18 cellular contexts compared by ENCODE assay signal in genomic region chr4:160831165-160831922, GRCh38.
DNase-seq lines count a peak whose midpoint lies in the region; ATAC-seq and TF ChIP-seq lines count a peak whose summit lies in the region.
"Had no signal": no experiment of that assay in that cellular context is flagged by ENCODE, and none has a peak within 500 bp of the region (broad histone marks: within the 10 kb centered on the region; RNA-seq: fewer than 3 reads in every experiment).

No MANE protein-coding gene starts in this region.

- no peak overlapping the region for H3K9ac ChIP-seq in PC-3 (ENCODE audit: low read length)

- no peaks in the 10 kb centered on the region for H3K27me3 Mint-ChIP-seq in type B pancreatic cell
- H3K27me3 Mint-ChIP-seq: CD4-positive, CD25-positive, alpha-beta regulatory T cell had no signal

- H3K4me1 Mint-ChIP-seq in type B pancreatic cell (ENCODE audit: unreplicated experiment): peaks cover 6% of the 10 kb centered on the region
- H3K4me1 Mint-ChIP-seq: CD4-positive, CD25-positive, alpha-beta regulatory T cell had no signal

- peak; percentile 14 for DNase-seq in HPDE6-E6E7 (ENCODE audit: extremely low spot score)
- peak; percentile 58 for DNase-seq in PC-3
- DNase-seq in kidney tubule cell (ENCODE audit: low spot score): peak; percentile 73
- no peak for DNase-seq in type B pancreatic cell (ENCODE audit: extremely low spot score, unreplicated experiment)
- no peak for DNase-seq in GDM1 (lab: John Stamatoyannopoulos, UW)
- no peak for DNase-seq in body of pancreas
- DNase-seq: CD4-positive, CD25-positive, alpha-beta regulatory T cell; KBM-7; NCI-H1092; NCI-H146; NCI-H2029; NCI-H2171; NCI-H345; NCI-H524; NCI-H774; NK-92 treated with Interleukin-12 subunit alpha and Interleukin-12 subunit beta, amount 100 ng/mL, for 24 hours had no signal

- H2AFZ ChIP-seq in PC-3 (ENCODE audit: low read length): no peak overlapping the region

- intact Hi-C loops in PC-3 (cut with micrococcal nuclease) (no loop called here), body of pancreas (cut with DNase I) (no loop called here)

- H3K27ac ChIP-seq in PC-3 (ENCODE audit: low read length) (no peak overlapping the region), body of pancreas (no peak overlapping the region)

- 83 to 85% methylated on average over 2 of the region's 2 CpGs for WGBS in body of pancreas, 2 donors

- POLR2A ChIA-PET in PC-3 (lab: Charles Lee; ENCODE audit: unreplicated experiment): no interaction called here

- H3K4me3 Mint-ChIP-seq in type B pancreatic cell: peak overlapping the region; percentile 28
- H3K4me3 Mint-ChIP-seq: CD4-positive, CD25-positive, alpha-beta regulatory T cell had no signal

- no peaks in the 10 kb centered on the region for H3K79me2 ChIP-seq in PC-3 (ENCODE audit: low read length)

- no peak overlapping the region for H3K4me3 ChIP-seq in PC-3 (ENCODE audit: low read length)
- no peak overlapping the region for H3K4me3 ChIP-seq in body of pancreas

- H3K9me3 Mint-ChIP-seq in type B pancreatic cell: peaks cover 6% of the 10 kb centered on the region

- no peaks in the 10 kb centered on the region for H3K9me2 ChIP-seq in PC-3 (replicated peaks; ENCODE audit: low read length)

- no peaks in the 10 kb centered on the region for H4K20me1 ChIP-seq in PC-3 (ENCODE audit: low read length)

- H3F3A ChIP-seq in PC-3 (ENCODE audit: low read length, unreplicated experiment): no peaks in the 10 kb centered on the region

- H3K9me3 ChIP-seq in PC-3 (ENCODE audit: low read length) (no peaks in the 10 kb centered on the region), body of pancreas (no peaks in the 10 kb centered on the region)

- BruUV-seq in PC-3 (replicated peaks; lab: Mats Ljungman, UMichigan): no TSS peak

- H3K36me3 ChIP-seq in PC-3 (ENCODE audit: low read depth, low read length) (no peaks in the 10 kb centered on the region), body of pancreas (replicated peaks in 1 of 2; ENCODE audit: insufficient read depth in 1 of 2, low read depth in 2 of 2) (no peaks in the 10 kb centered on the region)

- H3K4me1 ChIP-seq in PC-3 (ENCODE audit: insufficient read depth, low read length): peaks cover 12% of the 10 kb centered on the region; the same call in 1 of the 2 replicates
- H3K4me1 ChIP-seq in body of pancreas: no peaks in the 10 kb centered on the region

- H3K36me3 Mint-ChIP-seq in type B pancreatic cell: no peaks in the 10 kb centered on the region
- H3K36me3 Mint-ChIP-seq: CD4-positive, CD25-positive, alpha-beta regulatory T cell had no signal

- H3K27me3 ChIP-seq in PC-3 (ENCODE audit: low read length) (no peaks in the 10 kb centered on the region), body of pancreas (no peaks in the 10 kb centered on the region)

- H3K27ac Mint-ChIP-seq in type B pancreatic cell: peak overlapping the region; percentile 61
- H3K27ac Mint-ChIP-seq: CD4-positive, CD25-positive, alpha-beta regulatory T cell had no signal

- ATAC-seq in PC-3 (peak; percentile 16; the same call in 1 of the 2 replicates), body of pancreas (no peak), GM21529 (IDR thresholded peaks at IDR 0.05; ENCODE audit: unreplicated experiment) (no peak)
- ATAC-seq: HepG2 had no signal

- H3K4me2 ChIP-seq in PC-3 (ENCODE audit: low read length): no peak overlapping the region

- TF ChIP-seq CTCF in PC-3 (conservative IDR thresholded peaks at IDR 0.05; ENCODE audit: low read depth, low read length) (no peak), type B pancreatic cell (conservative IDR thresholded peaks at IDR 0.05) (no peak), body of pancreas (IDR thresholded peaks at IDR 0.05) (no peak)

- no peak for TF ChIP-seq POLR2A in body of pancreas (IDR thresholded peaks at IDR 0.05)

- CTCF ChIA-PET in PC-3 (lab: Charles Lee): interaction anchor here (0.6 kb wide), 1 partner anchor 104 kb away, joined by 3 read pairs; no protein-coding TSS in a partner anchor

Comparison
In these comparisons a context has a peak if more than half of its experiments do, and no peak if none do; other contexts are left out.
1. DNase-seq: peak in HPDE6-E6E7 (single experiment), PC-3 (single experiment) and kidney tubule cell (single experiment); none in type B pancreatic cell (single experiment), GDM1 (single experiment) and body of pancreas (0 of 4).